In the genomic region with DNA sequence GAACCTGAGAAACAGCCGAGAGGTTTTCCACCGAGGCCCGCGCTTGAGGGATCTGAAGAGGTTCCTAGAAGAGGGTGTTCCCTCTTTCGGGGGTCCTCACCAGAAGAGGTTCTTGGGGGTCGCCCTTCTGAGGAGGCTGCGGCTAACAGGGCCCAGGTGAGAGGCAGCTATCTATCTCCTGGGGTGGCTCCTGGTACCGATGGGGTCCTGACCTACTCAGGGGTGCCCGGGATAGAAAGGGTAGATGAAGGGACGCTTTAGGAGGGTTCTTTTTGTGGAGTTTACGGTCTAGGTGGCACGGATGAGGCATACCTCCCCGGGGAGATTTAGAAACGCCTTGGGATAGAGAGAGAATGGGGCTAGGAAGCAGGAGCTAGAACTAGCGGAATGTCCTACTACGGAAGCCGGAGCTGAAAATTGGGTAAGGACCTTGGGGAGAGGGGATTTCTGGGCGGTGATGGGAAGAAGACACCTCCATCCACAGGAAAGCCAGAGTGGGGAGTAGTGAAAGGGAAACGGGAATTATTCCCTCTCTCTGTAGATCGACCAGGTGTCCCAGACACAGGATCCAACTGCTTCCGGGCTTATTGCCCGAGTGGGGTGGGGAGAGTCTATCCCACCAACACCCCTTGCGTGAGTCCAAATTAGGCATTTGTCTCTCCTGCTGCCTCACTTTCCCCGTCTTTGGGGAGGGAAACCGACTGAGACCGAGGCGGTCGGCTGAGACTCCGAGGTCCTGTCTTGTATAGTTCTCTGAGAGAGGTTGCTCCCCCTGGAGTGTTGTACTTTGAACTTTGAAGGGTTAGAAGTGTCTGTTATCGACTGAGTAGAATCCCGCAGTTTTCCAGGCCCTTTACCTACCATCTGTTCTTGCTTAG, we compare ENCODE assay signal across 8 cellular contexts. TPM values are rescaled to one million over a fixed set of nuclear protein-coding genes. Genes with fewer than 3 reads are reported as not detected.
DNase-seq lines count a peak whose midpoint lies in the region; ATAC-seq, FAIRE-seq and TF ChIP-seq lines count a peak whose summit lies in the region.

No MANE protein-coding gene starts in this region.

- no peak for TF ChIP-seq EP300 in GM12878 (IDR thresholded peaks at IDR 0.05; ENCODE audit: borderline replicate concordance in 1 of 2, control insufficient read depth in 1 of 2, low read depth in 2 of 2, low read length in 2 of 2)

- SMC1A ChIA-PET in GM12878 (lab: Charles Lee; ENCODE audit: uncharacterized antibody, unreplicated experiment), result interaction anchor here (0.7 to 1.6 kb wide), 8 partner anchors 18 to 300 kb away, joined by 3 to 4 read pairs (median 3); partner anchors contain the start of gene ARL2BP

- WGBS in GM12878 (ENCODE audit: insufficient coverage, insufficient replicate concordance, low lambda C conversion rate, missing lambda C conversion rate), result 1% methylated on average over 31 of the region's 31 CpGs
- 0 to 1% (median 0%) methylated on average over 31 of the region's 31 CpGs for WGBS in small intestine, 3 donors

- RAD21 ChIA-PET in GM12878 (lab: Charles Lee; ENCODE audit: unreplicated experiment), result interaction anchor here (0.6 to 3.6 kb wide), 5 partner anchors 51 to 230 kb away, joined by 3 to 20 read pairs (median 3); no protein-coding TSS in a partner anchor

- FAIRE-seq in RCC 7860 (lab: Jason Lieb, UNC) (no peak), GM12878 (lab: Jason Lieb, UNC) (no peak), small intestine (lab: Jason Lieb, UNC) (no peak)

- H3K79me2 ChIP-seq in GM12878 (ENCODE audit: control insufficient read depth, insufficient read depth, low read length), result peaks cover 92% of the 10 kb centered on the region

- no peaks in the 10 kb centered on the region for H4K20me1 ChIP-seq in GM12878 (ENCODE audit: control insufficient read depth, insufficient read depth)

- in situ Hi-C loops in GM12878 (cut with MboI), result no loop called here

- H3K27ac ChIP-seq in GM12878 (ENCODE audit: control insufficient read depth, insufficient read depth) (peak overlapping the region; percentile 89), iPS-20b (ENCODE audit: low read length) (peak overlapping the region; percentile 45), small intestine (ENCODE audit: low read depth in 1 of 2, low read length in 1 of 2) (peak overlapping the region; percentile 65 to 96)

- CTCF ChIA-PET in GM12878 (lab: Yijun Ruan, JAX), result interaction anchor here (0.7 to 1.6 kb wide), 7 partner anchors 13 to 276 kb away, joined by 3 to 4 read pairs (median 3); partner anchors contain the start of genes CPNE2 and POLR2C

- H3K36me3 ChIP-seq in GM12878 (ENCODE audit: control insufficient read depth in 2 of 2, insufficient read depth in 2 of 2, low read length in 1 of 2), result no peaks in the 10 kb centered on the region
- no peaks in the 10 kb centered on the region for H3K36me3 ChIP-seq in iPS-20b (ENCODE audit: insufficient read depth, low read depth, low read length)
- H3K36me3 ChIP-seq in small intestine (ENCODE audit: control insufficient read depth in 2 of 2, insufficient read depth in 2 of 2, low read length in 2 of 2), result no peaks in the 10 kb centered on the region

- peak; percentile 11 for ATAC-seq in GM12878

- no peak; the same call in 1 of the 2 replicates for TF ChIP-seq POLR2A in GM12878 (IDR thresholded peaks at IDR 0.05; ENCODE audit: low read depth, low read length)

- TF ChIP-seq CTCF in GM12878 (IDR thresholded peaks at IDR 0.05 in 2 of 3, conservative IDR thresholded peaks at IDR 0.05 in 1 of 3; ENCODE audit: control insufficient read depth in 2 of 3, extremely low read depth in 1 of 3, insufficient read depth in 1 of 3, low read depth in 3 of 3, low read length in 3 of 3), result no peak

- H3K9ac ChIP-seq in GM12878 (ENCODE audit: control insufficient read depth, insufficient read depth, low read length) (peak overlapping the region; percentile 98), iPS-20b (ENCODE audit: low read depth, low read length) (peak overlapping the region; percentile 91)

- TSS peak; percentile 68 for BruUV-seq in GM12878 (replicated peaks; lab: Mats Ljungman, UMichigan)

- POLR2A ChIA-PET in GM12878 (lab: Charles Lee), result interaction anchor here (0.5 to 2.8 kb wide), 4 partner anchors 10 to 81 kb away, joined by 3 to 10 read pairs (median 6); no protein-coding TSS in a partner anchor

- H3K9me3 ChIP-seq in GM12878 (replicated peaks; ENCODE audit: control insufficient read depth, insufficient read depth, low read length) (no peaks in the 10 kb centered on the region), iPS-20b (ENCODE audit: insufficient read depth, low read depth, low read length) (no peaks in the 10 kb centered on the region), small intestine (ENCODE audit: control insufficient read depth, low read depth) (no peaks in the 10 kb centered on the region)

- H3K4me2 ChIP-seq in GM12878 (ENCODE audit: control insufficient read depth, insufficient read depth), result peak overlapping the region; percentile 85

- peak overlapping the region; percentile 89 for H2AFZ ChIP-seq in GM12878 (ENCODE audit: control insufficient read depth, low read depth, low read length)

- H3K4me3 ChIP-seq in GM12878 (peak overlapping the region; percentile 84), iPS-20b (ENCODE audit: low read length) (peak overlapping the region; percentile 99), small intestine (ENCODE audit: low read depth in 1 of 2, low read length in 2 of 2) (peak overlapping the region; percentile 72 to 100)

- TF ChIP-seq RAD21 in GM12878 (IDR thresholded peaks at IDR 0.05; ENCODE audit: insufficient read depth, low read depth, low read length), result no peak

- peak; percentile 46 for DNase-seq in EH (ENCODE audit: low read depth)
- DNase-seq in HCEC 1CT, result peak; percentile 40
- peak; percentile 28 for DNase-seq in RCC 7860 (ENCODE audit: low spot score)
- DNase-seq in GM12878 (ENCODE audit: low read depth, low spot score), result no peak
- DNase-seq in small intestine, result peak; percentile 81
- DNase-seq in epidermal melanocyte (ENCODE audit: insufficient read length, low spot score), result no peak
- no peak for DNase-seq in NCI-H1048 (lab: John Stamatoyannopoulos, UW)

- H3K4me1 ChIP-seq in GM12878 (ENCODE audit: control insufficient read depth, insufficient read depth, low read length) (peaks cover 5% of the 10 kb centered on the region; the same call in 1 of the 2 replicates), iPS-20b (ENCODE audit: insufficient read depth, low read length) (peaks cover 9% of the 10 kb centered on the region; the same call in 1 of the 2 replicates), small intestine (ENCODE audit: control insufficient read depth in 2 of 2, insufficient read depth in 1 of 2, low read depth in 1 of 2, low read length in 1 of 2) (no peaks in the 10 kb centered on the region)

- H3K27me3 ChIP-seq in GM12878 (replicated peaks in 1 of 2; ENCODE audit: control insufficient read depth in 2 of 2, insufficient read depth in 2 of 2, low read length in 1 of 2) (no peaks in the 10 kb centered on the region), iPS-20b (ENCODE audit: insufficient read depth, low read length) (no peaks in the 10 kb centered on the region), small intestine (ENCODE audit: control insufficient read depth in 2 of 2, insufficient read depth in 2 of 2, low read length in 2 of 2) (no peaks in the 10 kb centered on the region)

- intact Hi-C loops in GM12878 (cut with micrococcal nuclease; ENCODE audit: unreplicated experiment), result loop anchor here (2.0 to 5.0 kb wide), 3 partner anchors 112 to 350 kb away; partner anchors contain the start of gene CCDC102A

RNA-seq across cellular contexts. Expression of gene RSPRY1, which starts 0.7 kb away (rescaled TPM):
- 126 and 145 TPM in 2 replicates for total RNA-seq in GM12878 (2013; cell fraction: nucleolus; rRNA removed)
- total RNA-seq in GM12878 (2014; rRNA removed) (35.0 and 37.5 TPM in 2 replicates), GM12878 (2014; rRNA removed; fragmentation: Illumina TruSeq; extraction: Trizol) (41.2 and 44.8 TPM in 2 replicates), GM12878 (2021) (38.0 and 40.5 TPM in 2 replicates)
- polyA plus RNA-seq in GM12878 (2011; ENCODE audit: low read depth), result 26.3 TPM
- polyA plus RNA-seq in GM12878 (2011; rRNA removed) (47.7 and 50.8 TPM in 2 replicates), GM12878 (2014; fragmentation: Illumina TruSeq; extraction: Trizol) (41.8 and 47.7 TPM in 2 replicates), GM12878 (2014; fragmentation: Nextera tagmentation; extraction: Ambion mirVana) (10 to 100 TPM; 18.5 to 25.1 TPM), GM12878 (2014; rRNA removed) (24.0 and 29.1 TPM in 2 replicates), GM12878 (2016; fragmentation: Nextera tagmentation; extraction: Ambion mirVana) (10 to 100 TPM; 44.8 to 57.0 TPM), small intestine (10 to 100 TPM; 12.4 to 17.4 (median 17.0) TPM)
- polyA plus RNA-seq in GM12878 (2011; cell fraction: cytosol; rRNA removed), result 28.1 and 32.9 TPM in 2 replicates
- polyA plus RNA-seq in GM12878 (2011; cell fraction: nucleus; rRNA removed), result 33.1 and 59.7 TPM in 2 replicates
- polyA plus RNA-seq in GM12878 (2012), result 19.0 and 28.2 TPM in 2 replicates
- 82.9 and 86.9 TPM in 2 replicates for polyA minus RNA-seq in GM12878 (2011; rRNA and poly(A)+ RNA removed)
- 26.6 and 31.1 TPM in 2 replicates for polyA minus RNA-seq in GM12878 (2011; cell fraction: cytosol; rRNA and poly(A)+ RNA removed)
- 41.8 and 66.1 TPM in 2 replicates for polyA minus RNA-seq in GM12878 (2011; cell fraction: nucleus; rRNA and poly(A)+ RNA removed)

RNA-seq across cellular contexts. Expression of gene PSME3IP1, which starts 1.0 kb away (rescaled TPM):
- 80.2 and 90.1 TPM in 2 replicates for total RNA-seq in GM12878 (2013; cell fraction: nucleolus; rRNA removed)
- total RNA-seq in GM12878 (2014; rRNA removed) (67.9 and 82.1 TPM in 2 replicates), GM12878 (2014; rRNA removed; fragmentation: Illumina TruSeq; extraction: Trizol) (146 and 152 TPM in 2 replicates), GM12878 (2021) (101 and 104 TPM in 2 replicates)
- 51.7 TPM for polyA plus RNA-seq in GM12878 (2011; ENCODE audit: low read depth)
- polyA plus RNA-seq in GM12878 (2011; rRNA removed) (114 and 117 TPM in 2 replicates), GM12878 (2014; fragmentation: Illumina TruSeq; extraction: Trizol) (174 and 180 TPM in 2 replicates), GM12878 (2014; fragmentation: Nextera tagmentation; extraction: Ambion mirVana) (10 to 100 TPM; 72.5 to 90.2 TPM), GM12878 (2014; rRNA removed) (94.6 and 106 TPM in 2 replicates), GM12878 (2016; fragmentation: Nextera tagmentation; extraction: Ambion mirVana) (100 to 1,000 TPM; 135 to 143 TPM), small intestine (10 to 100 TPM; 60.8 to 79.8 (median 61.3) TPM)
- polyA plus RNA-seq in GM12878 (2011; cell fraction: cytosol; rRNA removed), result 134 and 137 TPM in 2 replicates
- 121 and 124 TPM in 2 replicates for polyA plus RNA-seq in GM12878 (2011; cell fraction: nucleus; rRNA removed)
- 70.8 and 73.8 TPM in 2 replicates for polyA plus RNA-seq in GM12878 (2012)
- 83.2 and 109 TPM in 2 replicates for polyA minus RNA-seq in GM12878 (2011; rRNA and poly(A)+ RNA removed)
- polyA minus RNA-seq in GM12878 (2011; cell fraction: cytosol; rRNA and poly(A)+ RNA removed), result 33.0 and 36.1 TPM in 2 replicates
- 22.6 and 36.0 TPM in 2 replicates for polyA minus RNA-seq in GM12878 (2011; cell fraction: nucleus; rRNA and poly(A)+ RNA removed)

RNA-seq across cellular contexts. Expression of gene ARL2BP, which starts 58.2 kb away (rescaled TPM):
- 9.4 and 9.6 TPM in 2 replicates for total RNA-seq in GM12878 (2013; cell fraction: nucleolus; rRNA removed)
- 30.9 and 35.8 TPM in 2 replicates for total RNA-seq in GM12878 (2014; rRNA removed)
- 26.3 and 27.4 TPM in 2 replicates for total RNA-seq in GM12878 (2014; rRNA removed; fragmentation: Illumina TruSeq; extraction: Trizol)
- 25.5 and 28.5 TPM in 2 replicates for total RNA-seq in GM12878 (2021)
- polyA plus RNA-seq in GM12878 (2011; ENCODE audit: low read depth), result 17.5 TPM
- polyA plus RNA-seq in GM12878 (2011; rRNA removed), result 51.1 and 56.6 TPM in 2 replicates
- polyA plus RNA-seq in GM12878 (2011; cell fraction: cytosol; rRNA removed), result 35.3 and 41.2 TPM in 2 replicates
- polyA plus RNA-seq in GM12878 (2011; cell fraction: nucleus; rRNA removed), result 17.4 and 18.8 TPM in 2 replicates
- polyA plus RNA-seq in GM12878 (2012), result 19.1 and 21.0 TPM in 2 replicates
- 33.6 and 35.5 TPM in 2 replicates for polyA plus RNA-seq in GM12878 (2014; fragmentation: Illumina TruSeq; extraction: Trizol)
- 10 to 100 TPM; 12.5 to 20.5 TPM for polyA plus RNA-seq in GM12878 (2014; fragmentation: Nextera tagmentation; extraction: Ambion mirVana)
- polyA plus RNA-seq in GM12878 (2014; rRNA removed), result 21.7 and 23.9 TPM in 2 replicates
- polyA plus RNA-seq in GM12878 (2016; fragmentation: Nextera tagmentation; extraction: Ambion mirVana), result 10 to 100 TPM; 44.2 to 50.9 TPM
- 24.3 and 31.6 TPM in 2 replicates for polyA minus RNA-seq in GM12878 (2011; rRNA and poly(A)+ RNA removed)
- polyA minus RNA-seq in GM12878 (2011; cell fraction: cytosol; rRNA and poly(A)+ RNA removed), result 12.7 and 22.0 TPM in 2 replicates
- polyA minus RNA-seq in GM12878 (2011; cell fraction: nucleus; rRNA and poly(A)+ RNA removed), result 5.2 and 6.2 TPM in 2 replicates
- polyA plus RNA-seq in small intestine, result 10 to 100 TPM; 18.8 to 30.3 (median 24.9) TPM

Comparison
In these comparisons a context has a peak if more than half of its experiments do, and no peak if none do; other contexts are left out.
1. DNase-seq: peak in EH (single experiment), HCEC 1CT (single experiment), RCC 7860 (single experiment) and small intestine (single experiment); none in GM12878 (single experiment), epidermal melanocyte (single experiment) and NCI-H1048 (single experiment).
2. Peak in every context shown above with its lines, with median percentiles within 50 percentile points of each other: H3K27ac ChIP-seq and H3K4me3 ChIP-seq.